Comparison of ENCODE assay signal across 21 cellular contexts in genomic region chr20:52275243-52275817, GRCh38.
"Had no signal": no experiment of that assay in that cellular context is flagged by ENCODE, and none has a peak within 500 bp of the region (broad histone marks: within the 10 kb centered on the region; RNA-seq: fewer than 3 reads in every experiment).

No MANE protein-coding gene starts in this region.

- FAIRE-seq: colon, frontal cortex, TTC549, urothelium cell line had no signal

- H3K4me2 ChIP-seq: neural progenitor cell had no signal

- H3K27me3 ChIP-seq: adrenal gland, esophagus squamous epithelium, heart right ventricle, neural progenitor cell, testis had no signal

- H3K9me3 ChIP-seq: adrenal gland, esophagus squamous epithelium, left ventricle myocardium inferior, prostate gland, testis had no signal

- ATAC-seq: activated T-helper 17 cell treated with anti-CD3 and anti-CD28 coated beads, Interleukin-2, amount 50 U/mL, for 72 hours; heart right ventricle; sciatic nerve; stimulated activated naive CD8-positive, alpha-beta T cell treated with anti-CD3 and anti-CD28 coated beads, Interleukin-15, Interleukin-2, amounts not matched to agents 100 U/mL and 50 U/mL, for 24 hours; T-helper 17 cell had no signal

- H3K9ac ChIP-seq: neural progenitor cell had no signal

- H3K36me3 ChIP-seq: adrenal gland, esophagus squamous epithelium, heart right ventricle, left ventricle myocardium inferior, neural progenitor cell, prostate gland had no signal

- H3K27ac ChIP-seq: adrenal gland, esophagus squamous epithelium, heart right ventricle, left ventricle myocardium inferior, neural progenitor cell, prostate gland, testis had no signal

- H3K4me3 ChIP-seq: adrenal gland, esophagus squamous epithelium, heart right ventricle, left ventricle myocardium inferior, neural progenitor cell, prostate gland, testis had no signal

- DNase-seq: activated B cell treated with CpG ODN at 0.5 μM for 24 hours; activated CD4-positive, alpha-beta T cell treated with anti-CD3 and anti-CD28 coated beads, Interleukin-2, amount 10 ng/mL, durations not matched to agents 7 days and 5 days; activated CD8-positive, alpha-beta memory T cell treated with anti-CD3 and anti-CD28 coated beads for 24 hours; activated naive CD4-positive, alpha-beta T cell treated with anti-CD3 and anti-CD28 coated beads for 36 hours; adrenal gland; esophagus squamous epithelium; heart right ventricle; islet precursor cell; left ventricle myocardium inferior; stimulated activated CD4-positive, alpha-beta T cell treated with anti-CD3 and anti-CD28 coated beads, Interleukin-2, amount 100 ng/mL, for 24 hours; stimulated activated naive CD8-positive, alpha-beta T cell treated with anti-CD3 and anti-CD28 coated beads, Interleukin-15, Interleukin-2, amounts not matched to agents 100 U/mL and 50 U/mL, for 24 hours; T-helper 17 cell; testis had no signal

- H3K4me1 ChIP-seq: adrenal gland, heart right ventricle, left ventricle myocardium inferior, neural progenitor cell, prostate gland, testis had no signal

- H2AFZ ChIP-seq: neural progenitor cell had no signal
